Comparison of ENCODE assay signal across 37 cellular contexts in the genomic region with DNA sequence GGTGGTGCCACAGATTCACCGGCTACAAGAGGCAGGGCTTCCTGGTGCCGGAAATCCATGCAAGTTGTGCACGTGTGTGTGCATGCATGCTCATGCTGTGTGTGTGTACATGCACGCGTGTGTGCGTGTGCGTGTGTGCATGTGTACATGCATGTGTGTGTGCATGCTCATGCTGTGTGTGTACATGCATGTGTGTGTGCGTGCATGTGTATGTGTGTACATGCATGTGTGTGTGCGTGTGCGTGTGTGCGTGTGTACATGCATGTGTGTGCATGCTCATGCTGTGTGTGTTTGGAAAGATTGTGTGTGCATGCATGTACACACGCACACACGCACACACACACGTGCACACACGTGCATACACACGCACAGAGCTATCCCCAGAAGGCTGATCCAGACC. TPM values are rescaled to one million over a fixed set of nuclear protein-coding genes. Genes with fewer than 3 reads are reported as not detected.
"Had no signal": no experiment of that assay in that cellular context is flagged by ENCODE, and none has a peak within 500 bp of the region (broad histone marks: within the 10 kb centered on the region; RNA-seq: fewer than 3 reads in every experiment).

No MANE protein-coding gene starts in this region.

- H3K9me3 Mint-ChIP-seq: activated B cell treated with CpG ODN at 0.5 μM for 24 hours; activated CD4-positive, alpha-beta memory T cell treated with anti-CD3 and anti-CD28 coated beads for 36 hours; activated naive CD4-positive, alpha-beta T cell treated with anti-CD3 and anti-CD28 coated beads for 36 hours; activated naive CD4-positive, alpha-beta T cell treated with anti-CD3 and anti-CD28 coated beads, Interleukin-2, amount 50 U/mL, for 72 hours; activated T-cell treated with anti-CD3 and anti-CD28 coated beads, Interleukin-2, amount 50 U/mL, for 4 hours; activated T-helper 1 cell treated with anti-CD3 and anti-CD28 coated beads, Interleukin-12 subunit alpha, Interleukin-12 subunit beta, Interleukin-2, Interleukin-4 antibody, amounts not matched to agents 30 ng/mL and 10 ng/mL and 1 ng/mL, durations not matched to agents 14 hours and 24 hours and 36 hours; T-cell had no signal

- H3K9me3 ChIP-seq: adrenal gland, body of pancreas, Peyer's patch, SK-N-SH had no signal

- FAIRE-seq: astrocyte had no signal

- H3K4me1 ChIP-seq: adrenal gland, Peyer's patch, SJSA1 had no signal

- H3K27me3 ChIP-seq: adrenal gland, body of pancreas, Peyer's patch, SJSA1 had no signal

- DNase-seq: activated B cell treated with CpG ODN at 0.5 μM for 24 hours; activated CD4-positive, alpha-beta memory T cell treated with anti-CD3 and anti-CD28 coated beads for 36 hours; activated CD4-positive, alpha-beta T cell treated with anti-CD3 and anti-CD28 coated beads for 4 hours; activated CD4-positive, alpha-beta T cell treated with anti-CD3 and anti-CD28 coated beads, Interleukin-2, amount 50 U/mL, for 1 hour; activated CD4-positive, CD25-positive, alpha-beta regulatory T cell treated with anti-CD3 and anti-CD28 coated beads, Interleukin-2, amount 50 U/mL, for 72 hours; activated CD8-positive, alpha-beta memory T cell treated with anti-CD3 and anti-CD28 coated beads, Interleukin-2, amount 50 U/mL, for 4 hours; activated gamma-delta T cell treated with Interleukin-2 at 50 U/mL for 16 hours; activated naive CD4-positive, alpha-beta T cell treated with anti-CD3 and anti-CD28 coated beads for 36 hours; activated T-cell treated with anti-CD3 and anti-CD28 coated beads for 4 hours; activated T-cell treated with anti-CD3 and anti-CD28 coated beads, Interleukin-2, amount 50 U/mL, for 4 hours; adrenal gland; body of pancreas; central memory CD4-positive, alpha-beta T cell; Karpas-422; NCI-H1048; NCI-H1105 treated with DMSO at 0.1 percent for 48 hours; NCI-H1436; NCI-H1694; NCI-H1930; NCI-H2081 treated with DMSO at 0.1 percent for 48 hours; NCI-H345; NCI-H524 treated with DMSO at 0.1 percent for 48 hours; NK-92 treated with Interleukin-12 subunit alpha and Interleukin-12 subunit beta, amount 100 ng/mL, for 24 hours; PC-3; Peyer's patch; RPMI8226; SHP77 treated with DMSO at 0.1 percent for 48 hours; SK-N-SH; T-cell; T-helper 2 cell; T-helper 9 cell had no signal

- H3K4me3 Mint-ChIP-seq: activated B cell treated with CpG ODN at 0.5 μM for 24 hours; activated CD4-positive, alpha-beta memory T cell treated with anti-CD3 and anti-CD28 coated beads for 36 hours; activated naive CD4-positive, alpha-beta T cell treated with anti-CD3 and anti-CD28 coated beads for 36 hours; activated T-cell treated with anti-CD3 and anti-CD28 coated beads, Interleukin-2, amount 50 U/mL, for 4 hours; activated T-helper 1 cell treated with anti-CD3 and anti-CD28 coated beads, Interleukin-12 subunit alpha, Interleukin-12 subunit beta, Interleukin-2, Interleukin-4 antibody, amounts not matched to agents 30 ng/mL and 10 ng/mL and 1 ng/mL, durations not matched to agents 14 hours and 24 hours and 36 hours; T-cell had no signal

- H3K36me3 ChIP-seq: adrenal gland, Peyer's patch, SJSA1 had no signal

- H3K27me3 Mint-ChIP-seq: activated B cell treated with CpG ODN at 0.5 μM for 24 hours; activated CD4-positive, alpha-beta memory T cell treated with anti-CD3 and anti-CD28 coated beads for 36 hours; T-cell had no signal

- H3K27ac Mint-ChIP-seq: activated B cell treated with CpG ODN at 0.5 μM for 24 hours; activated CD4-positive, alpha-beta memory T cell treated with anti-CD3 and anti-CD28 coated beads for 36 hours; activated naive CD4-positive, alpha-beta T cell treated with anti-CD3 and anti-CD28 coated beads for 36 hours; activated naive CD4-positive, alpha-beta T cell treated with anti-CD3 and anti-CD28 coated beads, Interleukin-2, amount 50 U/mL, for 72 hours; activated T-helper 1 cell treated with anti-CD3 and anti-CD28 coated beads, Interleukin-12 subunit alpha, Interleukin-12 subunit beta, Interleukin-2, Interleukin-4 antibody, amounts not matched to agents 30 ng/mL and 10 ng/mL and 1 ng/mL, durations not matched to agents 14 hours and 24 hours and 36 hours; T-cell had no signal

- H3K27ac ChIP-seq: adrenal gland, body of pancreas, Peyer's patch, SJSA1, VCaP had no signal

- H3K4me3 ChIP-seq: adrenal gland, body of pancreas, Peyer's patch, SJSA1 had no signal

- H3K4me1 Mint-ChIP-seq: activated B cell treated with CpG ODN at 0.5 μM for 24 hours, T-cell had no signal

- H3K4me2 ChIP-seq: SK-N-SH had no signal

- H3K36me3 Mint-ChIP-seq: activated CD4-positive, alpha-beta memory T cell treated with anti-CD3 and anti-CD28 coated beads for 36 hours; activated naive CD4-positive, alpha-beta T cell treated with anti-CD3 and anti-CD28 coated beads, Interleukin-2, amount 50 U/mL, for 72 hours; T-cell had no signal

- H3K9ac ChIP-seq: SK-N-SH had no signal

RNA-seq across cellular contexts. Expression of a gene that starts 48.9 kb away (rescaled TPM):
- total RNA-seq: activated B cell treated with CpG ODN at 0.5 μM for 24 hours; activated CD4-positive, alpha-beta memory T cell treated with anti-CD3 and anti-CD28 coated beads for 36 hours; activated T-helper 1 cell treated with anti-CD3 and anti-CD28 coated beads, Interleukin-12 subunit alpha, Interleukin-12 subunit beta, Interleukin-2, Interleukin-4 antibody, amounts not matched to agents 30 ng/mL and 10 ng/mL and 1 ng/mL, durations not matched to agents 14 hours and 24 hours and 36 hours; MCF 10A had no signal
- polyA plus RNA-seq: SK-N-SH had no signal
